Comparison of ENCODE assay signal across 13 cellular contexts in genomic region chr12:120258323-120258896, GRCh38. TPM values are rescaled to one million over a fixed set of nuclear protein-coding genes. Genes with fewer than 3 reads are reported as not detected.
A peak's percentile ranks its signal among the peaks of the same experiment; 100 is the strongest.
DNase-seq lines count a peak whose midpoint lies in the region; ATAC-seq, FAIRE-seq and TF ChIP-seq lines count a peak whose summit lies in the region.
"Had no signal": no experiment of that assay in that cellular context is flagged by ENCODE, and none has a peak within 500 bp of the region (broad histone marks: within the 10 kb centered on the region; RNA-seq: fewer than 3 reads in every experiment).

No MANE protein-coding gene starts in this region.

- H3K27me3 Mint-ChIP-seq in activated CD4-positive, alpha-beta T cell treated with anti-CD3 and anti-CD28 coated beads for 36 hours: no peaks in the 10 kb centered on the region
- H3K27me3 Mint-ChIP-seq in activated T-helper 17 cell treated with anti-CD3 and anti-CD28 coated beads, Interleukin-2, amount 50 U/mL, for 72 hours: no peaks in the 10 kb centered on the region
- H3K27me3 Mint-ChIP-seq in stimulated activated naive B cell treated with anti-CD40 and anti-IgM and Interleukin-4, amounts not matched to agents 10 μg/mL and 1 μg/mL and 100 μg/mL, for 72 hours: peaks cover 66 to 77% of the 10 kb centered on the region in 2 donors

- H3K27ac ChIP-seq in left lung (peak overlapping the region; percentile 81 to 91), stomach smooth muscle (ENCODE audit: low read length) (peak overlapping the region; percentile 58)

- no peak for DNase-seq in activated CD4-positive, alpha-beta T cell treated with anti-CD3 and anti-CD28 coated beads for 36 hours
- DNase-seq in activated CD4-positive, alpha-beta T cell treated with anti-CD3 and anti-CD28 coated beads for 1 hour: no peak
- DNase-seq in left lung: no peak
- no peak for DNase-seq in stimulated activated naive B cell treated with anti-CD40 and anti-IgM and Interleukin-4, amounts not matched to agents 10 μg/mL and 1 μg/mL and 100 μg/mL, for 72 hours
- no peak for DNase-seq in GM19239 (ENCODE audit: insufficient read length, low spot score)
- DNase-seq: activated CD8-positive, alpha-beta memory T cell treated with anti-CD3 and anti-CD28 coated beads, Interleukin-2, amount 50 U/mL, for 48 hours; cerebellar nuclear complex; NCI-H1436; retina had no signal

- H3K4me1 Mint-ChIP-seq in activated CD4-positive, alpha-beta T cell treated with anti-CD3 and anti-CD28 coated beads for 36 hours: peaks cover 87% of the 10 kb centered on the region
- H3K4me1 Mint-ChIP-seq in activated T-helper 17 cell treated with anti-CD3 and anti-CD28 coated beads, Interleukin-2, amount 50 U/mL, for 72 hours: peaks cover 56% of the 10 kb centered on the region
- peaks cover 18 to 21% of the 10 kb centered on the region in 2 donors for H3K4me1 Mint-ChIP-seq in stimulated activated naive B cell treated with anti-CD40 and anti-IgM and Interleukin-4, amounts not matched to agents 10 μg/mL and 1 μg/mL and 100 μg/mL, for 72 hours

- no peak overlapping the region for H3K9ac ChIP-seq in stomach smooth muscle (ENCODE audit: low read length in 2 of 2)

- no peak for ATAC-seq in activated CD4-positive, alpha-beta T cell treated with anti-CD3 and anti-CD28 coated beads for 36 hours
- ATAC-seq in activated T-helper 17 cell treated with anti-CD3 and anti-CD28 coated beads, Interleukin-2, amount 50 U/mL, for 72 hours (replicated peaks): no peak
- ATAC-seq in left lung (no peak), GM21529 (IDR thresholded peaks at IDR 0.05; ENCODE audit: unreplicated experiment) (no peak)
- no peak for ATAC-seq in stimulated activated naive B cell treated with anti-CD40 and anti-IgM and Interleukin-4, amounts not matched to agents 10 μg/mL and 1 μg/mL and 100 μg/mL, for 72 hours (replicated peaks)

- H3K4me3 Mint-ChIP-seq in activated CD4-positive, alpha-beta T cell treated with anti-CD3 and anti-CD28 coated beads for 36 hours: no peak overlapping the region
- peak overlapping the region; percentile 26 for H3K4me3 Mint-ChIP-seq in activated T-helper 17 cell treated with anti-CD3 and anti-CD28 coated beads, Interleukin-2, amount 50 U/mL, for 72 hours
- no peak overlapping the region for H3K4me3 Mint-ChIP-seq in stimulated activated naive B cell treated with anti-CD40 and anti-IgM and Interleukin-4, amounts not matched to agents 10 μg/mL and 1 μg/mL and 100 μg/mL, for 72 hours

- H3K36me3 ChIP-seq in left lung (peaks cover 0 to 12% of the 10 kb centered on the region in 2 donors), stomach smooth muscle (ENCODE audit: control insufficient read depth in 2 of 2, insufficient read depth in 2 of 2, low read length in 2 of 2) (peaks cover 0 to 2% of the 10 kb centered on the region in 2 donors)

- no peak overlapping the region for H3K4me3 ChIP-seq in left lung
- H3K4me3 ChIP-seq in stomach smooth muscle (ENCODE audit: low read length in 2 of 2): no peak overlapping the region
- H3K4me3 ChIP-seq: A549 had no signal

- H3K4me1 ChIP-seq in left lung (peaks cover 37 to 100% of the 10 kb centered on the region in 2 donors), stomach smooth muscle (ENCODE audit: control insufficient read depth, insufficient read depth, low read length) (peaks cover 59% of the 10 kb centered on the region)

- POLR2A ChIA-PET in activated CD4-positive, alpha-beta T cell treated with anti-CD3 and anti-CD28 coated beads for 36 hours (lab: Charles Lee): interaction anchor here (0.7 to 4.1 kb wide), 2 partner anchors 8 to 33 kb away, joined by 3 to 30 read pairs; partner anchors contain the start of genes RNU4-1 and RNU4-2

- H3K27me3 ChIP-seq in left lung: no peaks in the 10 kb centered on the region
- no peaks in the 10 kb centered on the region for H3K27me3 ChIP-seq in stomach smooth muscle (ENCODE audit: control insufficient read depth in 1 of 2, insufficient read depth in 2 of 2, low read length in 2 of 2)

- CTCF ChIA-PET in activated CD4-positive, alpha-beta T cell treated with anti-CD3 and anti-CD28 coated beads for 36 hours (lab: Charles Lee): interaction anchor here (9.7 to 24.9 kb wide), 2 partner anchors 9 to 30 kb away, joined by 72 to 518 read pairs; no protein-coding TSS in a partner anchor

- TF ChIP-seq CTCF in left lung (IDR thresholded peaks at IDR 0.05): no peak

- H3K27ac Mint-ChIP-seq in activated CD4-positive, alpha-beta T cell treated with anti-CD3 and anti-CD28 coated beads for 36 hours: peak overlapping the region; percentile 76
- peak overlapping the region; percentile 52 for H3K27ac Mint-ChIP-seq in activated T-helper 17 cell treated with anti-CD3 and anti-CD28 coated beads, Interleukin-2, amount 50 U/mL, for 72 hours
- H3K27ac Mint-ChIP-seq in stimulated activated naive B cell treated with anti-CD40 and anti-IgM and Interleukin-4, amounts not matched to agents 10 μg/mL and 1 μg/mL and 100 μg/mL, for 72 hours: no peak overlapping the region

- no peaks in the 10 kb centered on the region for H3K9me3 ChIP-seq in left lung
- no peaks in the 10 kb centered on the region for H3K9me3 ChIP-seq in stomach smooth muscle (ENCODE audit: control insufficient read depth in 2 of 2, low read length in 2 of 2)
- H3K9me3 ChIP-seq: A549 had no signal

- no peak for FAIRE-seq in GM19239 (lab: Jason Lieb, UNC)
- FAIRE-seq: A549 had no signal

- H3K36me3 Mint-ChIP-seq in activated CD4-positive, alpha-beta T cell treated with anti-CD3 and anti-CD28 coated beads for 36 hours (ENCODE audit: low read depth): peaks cover 25% of the 10 kb centered on the region
- peaks cover 32% of the 10 kb centered on the region for H3K36me3 Mint-ChIP-seq in activated T-helper 17 cell treated with anti-CD3 and anti-CD28 coated beads, Interleukin-2, amount 50 U/mL, for 72 hours (ENCODE audit: low read depth)
- H3K36me3 Mint-ChIP-seq in stimulated activated naive B cell treated with anti-CD40 and anti-IgM and Interleukin-4, amounts not matched to agents 10 μg/mL and 1 μg/mL and 100 μg/mL, for 72 hours: peaks cover 0 to 8% of the 10 kb centered on the region in 2 donors

- no peaks in the 10 kb centered on the region for H3K9me3 Mint-ChIP-seq in activated CD4-positive, alpha-beta T cell treated with anti-CD3 and anti-CD28 coated beads for 36 hours (ENCODE audit: low read depth)
- H3K9me3 Mint-ChIP-seq in activated T-helper 17 cell treated with anti-CD3 and anti-CD28 coated beads, Interleukin-2, amount 50 U/mL, for 72 hours: no peaks in the 10 kb centered on the region
- H3K9me3 Mint-ChIP-seq in stimulated activated naive B cell treated with anti-CD40 and anti-IgM and Interleukin-4, amounts not matched to agents 10 μg/mL and 1 μg/mL and 100 μg/mL, for 72 hours: no peaks in the 10 kb centered on the region

- intact Hi-C loops in activated CD4-positive, alpha-beta T cell treated with anti-CD3 and anti-CD28 coated beads for 36 hours (cut with DNase I, micrococcal nuclease): no loop called here
- intact Hi-C loops in left lung (cut with DNase I): no loop called here

RNA-seq across cellular contexts. Expression of gene PXN, which starts 7.1 kb away (rescaled TPM):
- total RNA-seq in activated CD4-positive, alpha-beta T cell treated with anti-CD3 and anti-CD28 coated beads for 36 hours: 100 to 1,000 TPM in 1 of 2 experiments, 10 to 100 TPM in 1; 74.5 to 104 TPM
- 10 to 100 TPM; 44.8 to 65.5 TPM for total RNA-seq in activated T-helper 17 cell treated with anti-CD3 and anti-CD28 coated beads, Interleukin-2, amount 50 U/mL, for 72 hours
- total RNA-seq in left lung: 100 to 1,000 TPM in 1 of 2 donors, 10 to 100 TPM in 1; 90.7 to 111 TPM

RNA-seq across cellular contexts. Expression of gene RNU4-2, which starts 33.3 kb away (rescaled TPM):
- 1,000 to 10,000 TPM in 1 of 2 experiments, 100 to 1,000 TPM in 1; 385 to 1,689 TPM for total RNA-seq in activated CD4-positive, alpha-beta T cell treated with anti-CD3 and anti-CD28 coated beads for 36 hours
- total RNA-seq in activated T-helper 17 cell treated with anti-CD3 and anti-CD28 coated beads, Interleukin-2, amount 50 U/mL, for 72 hours: 1,000 to 10,000 TPM; 2,951 to 6,256 TPM
- total RNA-seq in left lung: 1,000 to 10,000 TPM; 6,889 to 7,719 TPM

RNA-seq across cellular contexts. Expression of gene RNU4-1, which starts 34.6 kb away (rescaled TPM):
- 1,000 to 10,000 TPM in 1 of 2 experiments, 100 to 1,000 TPM in 1; 323 to 1,150 TPM for total RNA-seq in activated CD4-positive, alpha-beta T cell treated with anti-CD3 and anti-CD28 coated beads for 36 hours
- total RNA-seq in activated T-helper 17 cell treated with anti-CD3 and anti-CD28 coated beads, Interleukin-2, amount 50 U/mL, for 72 hours: 1,000 to 10,000 TPM; 2,108 to 2,470 TPM
- 1,000 to 10,000 TPM; 3,185 to 3,518 TPM for total RNA-seq in left lung

RNA-seq across cellular contexts. Expression of gene SIRT4, which starts 43.7 kb away (rescaled TPM):
- total RNA-seq in activated CD4-positive, alpha-beta T cell treated with anti-CD3 and anti-CD28 coated beads for 36 hours: 1 to 10 TPM; 2.2 to 4.0 TPM
- total RNA-seq in activated T-helper 17 cell treated with anti-CD3 and anti-CD28 coated beads, Interleukin-2, amount 50 U/mL, for 72 hours: 1 to 10 TPM; 3.1 to 4.1 TPM
- 1 to 10 TPM; 1.7 to 2.3 TPM for total RNA-seq in left lung

RNA-seq across cellular contexts. Expression of gene RPLP0, which starts 57.5 kb away (rescaled TPM):
- total RNA-seq in activated CD4-positive, alpha-beta T cell treated with anti-CD3 and anti-CD28 coated beads for 36 hours: 1,000 to 10,000 TPM; 3,424 to 4,221 TPM
- total RNA-seq in activated T-helper 17 cell treated with anti-CD3 and anti-CD28 coated beads, Interleukin-2, amount 50 U/mL, for 72 hours: 1,000 to 10,000 TPM; 3,687 to 4,380 TPM
- 1,000 to 10,000 TPM; 1,565 to 1,940 TPM for total RNA-seq in left lung
